8 cellular contexts compared by ENCODE assay signal in the genomic region with DNA sequence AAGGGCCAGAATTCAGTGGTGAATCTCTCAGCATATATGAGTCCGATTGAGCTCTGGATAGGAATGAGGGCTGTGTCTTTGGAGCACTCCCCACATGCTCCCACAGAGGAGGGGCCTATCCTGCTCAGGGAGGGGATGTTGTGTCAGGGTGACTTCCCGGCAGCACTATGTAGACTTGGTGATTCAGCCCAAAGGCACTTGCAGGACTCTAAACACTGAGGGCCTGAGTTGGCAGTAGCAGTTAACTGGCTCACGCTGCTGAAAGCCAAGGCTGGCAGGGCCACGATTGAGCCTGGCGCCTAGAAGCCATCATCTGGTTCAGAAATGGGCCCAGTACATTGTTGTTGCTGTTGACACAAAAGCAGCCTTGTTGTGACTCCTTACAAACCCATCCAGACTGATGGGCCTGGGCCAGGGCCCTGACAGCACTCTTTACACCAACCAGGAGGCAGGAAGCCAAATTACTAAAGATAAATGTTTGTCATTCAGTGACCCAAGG. TPM values are rescaled to one million over a fixed set of nuclear protein-coding genes. Genes with fewer than 3 reads are reported as not detected.
DNase-seq lines count a peak whose midpoint lies in the region; ATAC-seq lines count a peak whose summit lies in the region.
"Had no signal": no experiment of that assay in that cellular context is flagged by ENCODE, and none has a peak within 500 bp of the region (broad histone marks: within the 10 kb centered on the region; RNA-seq: fewer than 3 reads in every experiment).

No MANE protein-coding gene starts in this region.

- in situ Hi-C loops in HAP-1 (cut with MboI; ENCODE audit: low sequenced_read_pairs): no loop called here

- peak; percentile 98 for ATAC-seq in aorta (ENCODE audit: low FRiP score)

- DNase-seq in NCI-H460 (ENCODE audit: extremely low read depth, low read depth) (peak; percentile 79), epidermal melanocyte (ENCODE audit: insufficient read length, low spot score) (peak; percentile 98), middle frontal gyrus (ENCODE audit: extremely low spot score, low spot score) (peak; percentile 83), aorta (peak; percentile 92), HAP-1 (ENCODE audit: low spot score in 2 of 2) (no peak), SIG-M5 treated with dmso at 0.1 percent for 504 hours (lab: John Stamatoyannopoulos, UW; ENCODE audit: unreplicated experiment) (no peak), D341Med (ENCODE audit: low spot score) (no peak)

- WGBS in aorta, 2 donors: 5 to 8% methylated on average over 5 of the region's 5 CpGs

- H3K4me3 ChIP-seq in aorta (ENCODE audit: low read length in 2 of 2): no peak overlapping the region
- H3K4me3 ChIP-seq in HAP-1: no peak overlapping the region

- H3K4me1 ChIP-seq in aorta (ENCODE audit: control insufficient read depth in 1 of 2, insufficient read depth in 2 of 2, low read length in 2 of 2) (peaks cover 2 to 5% of the 10 kb centered on the region in 2 donors), HAP-1 (no peaks in the 10 kb centered on the region)

- H3K36me3 ChIP-seq in aorta (ENCODE audit: control insufficient read depth in 1 of 2, insufficient read depth in 2 of 2, low read length in 1 of 2) (peaks cover 4 to 5% of the 10 kb centered on the region in 2 donors), HAP-1 (replicated peaks) (peaks cover 86% of the 10 kb centered on the region)

- no peaks in the 10 kb centered on the region for H3K27me3 ChIP-seq in aorta (ENCODE audit: control insufficient read depth in 1 of 2, insufficient read depth in 2 of 2, low read length in 1 of 2)
- H3K27me3 ChIP-seq in HAP-1 (ENCODE audit: low read depth): no peaks in the 10 kb centered on the region

- intact Hi-C loops in aorta (cut with DNase I): loop anchor here in 1 of 2 donors (2.0 kb wide), 1 partner anchor 32 kb away; a partner anchor contains a TSS

- H3K9me3 ChIP-seq in aorta (ENCODE audit: control insufficient read depth, low read length) (no peaks in the 10 kb centered on the region), HAP-1 (no peaks in the 10 kb centered on the region)

- H3K27ac ChIP-seq in aorta (ENCODE audit: low read depth in 1 of 2, low read length in 2 of 2): peak overlapping the region; percentile 62 to 66

RNA-seq across cellular contexts. Expression of a gene that starts 31.9 kb away (rescaled TPM):
- total RNA-seq in NCI-H460 (2014; rRNA removed; shearing (Covaris generic)): 88.9 and 561 TPM in 2 replicates
- 66.9 and 86.9 TPM in 2 replicates for polyA plus RNA-seq in NCI-H460 (2014; cell fraction: nucleus; rRNA removed)
- 100 to 1,000 TPM; 103 to 104 TPM for total RNA-seq in aorta
- polyA plus RNA-seq in aorta: 100 to 1,000 TPM in 1 of 2 donors, 10 to 100 TPM in 1; 33.8 to 124 TPM

RNA-seq across cellular contexts. Expression of a gene that starts 39.3 kb away (rescaled TPM):
- total RNA-seq in NCI-H460 (2014; rRNA removed; shearing (Covaris generic)): 92.9 and 99.6 TPM in 2 replicates
- 78.6 and 108 TPM in 2 replicates for polyA plus RNA-seq in NCI-H460 (2014; cell fraction: nucleus; rRNA removed)
- total RNA-seq in aorta: 10 to 100 TPM; 94.6 to 97.4 TPM
- polyA plus RNA-seq in aorta: 10 to 100 TPM; 22.8 to 93.8 TPM
- polyA plus RNA-seq: IgD-negative memory B cell had no signal

RNA-seq across cellular contexts. Expression of a gene that starts 41.5 kb away (rescaled TPM):
- 22.8 and 24.0 TPM in 2 replicates for total RNA-seq in NCI-H460 (2014; rRNA removed; shearing (Covaris generic))
- 36.1 and 57.0 TPM in 2 replicates for polyA plus RNA-seq in NCI-H460 (2014; cell fraction: nucleus; rRNA removed)
- 10 to 100 TPM; 22.7 to 33.1 TPM for total RNA-seq in aorta
- 10 to 100 TPM; 14.5 to 20.1 TPM for polyA plus RNA-seq in aorta

RNA-seq across cellular contexts. Expression of a gene that starts 42.5 kb away (rescaled TPM):
- 12.0 and 12.3 TPM in 2 replicates for total RNA-seq in NCI-H460 (2014; rRNA removed; shearing (Covaris generic))
- 42.4 and 51.4 TPM in 2 replicates for polyA plus RNA-seq in NCI-H460 (2014; cell fraction: nucleus; rRNA removed)
- 10 to 100 TPM; 16.1 to 23.4 TPM for total RNA-seq in aorta
- 10 to 100 TPM; 68.6 to 69.7 TPM for polyA plus RNA-seq in aorta

RNA-seq across cellular contexts. Expression of a gene that starts 55.3 kb away (rescaled TPM):
- 11.5 and 19.0 TPM in 2 replicates for total RNA-seq in NCI-H460 (2014; rRNA removed; shearing (Covaris generic))
- 5.2 and 7.5 TPM in 2 replicates for polyA plus RNA-seq in NCI-H460 (2014; cell fraction: nucleus; rRNA removed)
- 10 to 100 TPM; 48.7 to 64.0 TPM for total RNA-seq in aorta
- polyA plus RNA-seq in aorta: 10 to 100 TPM; 40.8 to 62.6 TPM

Comparison
In these comparisons a context has a peak if more than half of its experiments do, and no peak if none do; other contexts are left out.
1. DNase-seq: peak in NCI-H460 (single experiment), epidermal melanocyte (single experiment), middle frontal gyrus (single experiment) and aorta (2 of 2); none in HAP-1 (0 of 2), SIG-M5 treated with dmso at 0.1 percent for 504 hours (single experiment) and D341Med (single experiment).